ENCODE assay signal across 8 cellular contexts in genomic region chr11:88421530-88421929, GRCh38.
DNase-seq lines count a peak whose midpoint lies in the region; ATAC-seq lines count a peak whose summit lies in the region.

No MANE protein-coding gene starts in this region.

- H3K36me3 ChIP-seq in thymus (ENCODE audit: control insufficient read depth, insufficient read depth) = no peaks in the 10 kb centered on the region

- peak overlapping the region; percentile 26 for H3K27ac ChIP-seq in thymus (ENCODE audit: low read depth)

- DNase-seq in CD1c-positive myeloid dendritic cell (ENCODE audit: extremely low spot score) (peak; percentile 87), activated T-cell treated with anti-CD3 and anti-CD28 coated beads for 4 hours (peak; percentile 17), left kidney (ENCODE audit: low read depth, low spot score) (peak; percentile 42), cortex of kidney (lab: John Stamatoyannopoulos, UW) (no peak), NCI-H2029 treated with DMSO at 0.1 percent for 48 hours (lab: John Stamatoyannopoulos, UW) (no peak)

- WGBS in thymus = 5% methylated on average over 1 of the region's 1 CpG

- H3K9me3 ChIP-seq in thymus (ENCODE audit: control insufficient read depth) = no peaks in the 10 kb centered on the region

- H3K27me3 ChIP-seq in thymus (ENCODE audit: control insufficient read depth, insufficient read depth) = no peaks in the 10 kb centered on the region

- no peaks in the 10 kb centered on the region for H3K4me1 ChIP-seq in thymus (ENCODE audit: control insufficient read depth, insufficient read depth, low read length)

- peak; percentile 74 for ATAC-seq in GM19372 (IDR thresholded peaks at IDR 0.05; ENCODE audit: low read depth, unreplicated experiment)
- peak; percentile 86 for ATAC-seq in HG03432 (IDR thresholded peaks at IDR 0.05; ENCODE audit: unreplicated experiment)

- H3K4me3 ChIP-seq in thymus (ENCODE audit: low read length) = no peak overlapping the region

Comparison
In these comparisons a context has a peak if more than half of its experiments do, and no peak if none do; other contexts are left out.
1. DNase-seq: peak in CD1c-positive myeloid dendritic cell (single experiment), activated T-cell treated with anti-CD3 and anti-CD28 coated beads for 4 hours (single experiment) and left kidney (single experiment); none in cortex of kidney (single experiment) and NCI-H2029 treated with DMSO at 0.1 percent for 48 hours (single experiment).